23 cellular contexts compared by ENCODE assay signal in the genomic region with DNA sequence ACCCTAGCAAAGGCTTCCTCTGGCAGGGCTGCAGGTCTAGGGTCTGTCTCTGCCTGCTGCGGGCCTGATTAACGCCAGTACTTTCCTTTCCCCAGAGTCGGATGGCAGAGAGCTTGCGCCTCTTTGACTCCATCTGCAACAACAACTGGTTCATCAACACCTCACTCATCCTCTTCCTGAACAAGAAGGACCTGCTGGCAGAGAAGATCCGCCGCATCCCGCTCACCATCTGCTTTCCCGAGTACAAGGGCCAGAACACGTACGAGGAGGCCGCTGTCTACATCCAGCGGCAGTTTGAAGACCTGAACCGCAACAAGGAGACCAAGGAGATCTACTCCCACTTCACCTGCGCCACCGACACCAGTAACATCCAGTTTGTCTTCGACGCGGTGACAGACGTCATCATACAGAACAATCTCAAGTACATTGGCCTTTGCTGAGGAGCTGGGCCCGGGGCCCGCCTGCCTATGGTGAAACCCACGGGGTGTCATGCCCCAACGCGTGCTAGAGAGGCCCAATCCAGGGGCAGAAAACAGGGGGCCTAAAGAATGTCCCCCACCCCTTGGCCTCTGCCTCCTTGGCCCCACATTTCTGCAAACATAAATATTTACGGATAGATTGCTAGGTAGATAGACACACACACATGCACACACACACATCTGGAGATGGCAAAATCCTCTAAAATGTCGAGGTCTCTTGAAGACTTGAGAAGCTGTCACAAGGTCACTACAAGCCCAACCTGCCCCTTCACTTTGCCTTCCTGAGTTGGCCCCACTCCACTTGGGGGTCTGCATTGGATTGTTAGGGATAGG. TPM values are rescaled to one million over a fixed set of nuclear protein-coding genes. Genes with fewer than 3 reads are reported as not detected.
DNase-seq lines count a peak whose midpoint lies in the region; ATAC-seq and TF ChIP-seq lines count a peak whose summit lies in the region.
"Had no signal": no experiment of that assay in that cellular context is flagged by ENCODE, and none has a peak within 500 bp of the region (broad histone marks: within the 10 kb centered on the region; RNA-seq: fewer than 3 reads in every experiment).

No MANE protein-coding gene starts in this region.

- POLR2A ChIA-PET in naive thymus-derived CD4-positive, alpha-beta T cell (lab: Charles Lee): interaction anchor here (0.7 kb wide), 1 partner anchor 1942 kb away, joined by 3 read pairs; no protein-coding TSS in a partner anchor

- no peak for TF ChIP-seq CTCF in brain (conservative IDR thresholded peaks at IDR 0.05)

- H3K4me1 ChIP-seq in right cardiac atrium (ENCODE audit: control insufficient read depth, insufficient read depth, low read length): no peaks in the 10 kb centered on the region
- peaks cover 13 to 16% of the 10 kb centered on the region in 2 donors for H3K4me1 ChIP-seq in naive thymus-derived CD4-positive, alpha-beta T cell (ENCODE audit: control insufficient read depth in 2 of 2, insufficient read depth in 2 of 2, low read length in 2 of 2)
- H3K4me1 ChIP-seq: BE2C, Caco-2 had no signal

- no peak overlapping the region for H3K27ac ChIP-seq in right cardiac atrium (ENCODE audit: low read length)
- H3K27ac ChIP-seq in naive thymus-derived CD4-positive, alpha-beta T cell (ENCODE audit: low read depth, low read length): no peak overlapping the region

- no peak overlapping the region for H3K4me3 Mint-ChIP-seq in brain
- no peak overlapping the region for H3K4me3 Mint-ChIP-seq in naive thymus-derived CD4-positive, alpha-beta T cell
- H3K4me3 Mint-ChIP-seq in activated T-helper 2 cell treated with anti-CD3 and anti-CD28 coated beads, Interferon-gamma antibody, Interleukin-2, Interleukin-4, amounts not matched to agents 10 μg/mL and 5 μg/mL and 100 μg/mL, durations not matched to agents 14 hours and 24 hours and 36 hours (ENCODE audit: low read depth): no peak overlapping the region
- H3K4me3 Mint-ChIP-seq: CD4-positive, alpha-beta memory T cell had no signal

- H3K4me1 Mint-ChIP-seq in brain: peaks cover 4% of the 10 kb centered on the region
- H3K4me1 Mint-ChIP-seq in naive thymus-derived CD4-positive, alpha-beta T cell: peaks cover 9 to 19% (median 10%) of the 10 kb centered on the region in 7 donors
- peaks cover 8% of the 10 kb centered on the region for H3K4me1 Mint-ChIP-seq in activated T-helper 2 cell treated with anti-CD3 and anti-CD28 coated beads, Interferon-gamma antibody, Interleukin-2, Interleukin-4, amounts not matched to agents 10 μg/mL and 5 μg/mL and 100 μg/mL, durations not matched to agents 14 hours and 24 hours and 36 hours (ENCODE audit: low read depth)

- CTCF ChIA-PET in naive thymus-derived CD4-positive, alpha-beta T cell (lab: Charles Lee): interaction anchor here (0.6 to 2.3 kb wide), 5 partner anchors 10 to 169 kb away, joined by 3 to 16 read pairs (median 5); no protein-coding TSS in a partner anchor

- ATAC-seq in right cardiac atrium: no peak
- no peak for ATAC-seq in left cardiac atrium
- ATAC-seq in naive thymus-derived CD4-positive, alpha-beta T cell: no peak
- ATAC-seq in HG03159 (IDR thresholded peaks at IDR 0.05; ENCODE audit: unreplicated experiment): no peak
- ATAC-seq: GM12878, Right ventricle myocardium inferior had no signal

- no peaks in the 10 kb centered on the region for H3K36me3 ChIP-seq in naive thymus-derived CD4-positive, alpha-beta T cell (ENCODE audit: control insufficient read depth in 2 of 3, insufficient read depth in 3 of 3, low read length in 3 of 3)
- H3K36me3 ChIP-seq: BE2C had no signal

- H3K27ac Mint-ChIP-seq in brain: peak overlapping the region in 3 of 5 experiments; percentile 25 to 70 (median 40)
- H3K27ac Mint-ChIP-seq in naive thymus-derived CD4-positive, alpha-beta T cell: peak overlapping the region in 5 of 9 donors; percentile 6 to 48 (median 36)
- no peak overlapping the region for H3K27ac Mint-ChIP-seq in activated T-helper 2 cell treated with anti-CD3 and anti-CD28 coated beads, Interferon-gamma antibody, Interleukin-2, Interleukin-4, amounts not matched to agents 10 μg/mL and 5 μg/mL and 100 μg/mL, durations not matched to agents 14 hours and 24 hours and 36 hours

- no peaks in the 10 kb centered on the region for H3K27me3 ChIP-seq in right cardiac atrium (ENCODE audit: control insufficient read depth, insufficient read depth)
- H3K27me3 ChIP-seq in naive thymus-derived CD4-positive, alpha-beta T cell (ENCODE audit: control insufficient read depth in 2 of 2, insufficient read depth in 2 of 2, low read length in 2 of 2): no peaks in the 10 kb centered on the region
- H3K27me3 ChIP-seq: BE2C had no signal

- no peaks in the 10 kb centered on the region for H3K9me3 Mint-ChIP-seq in brain
- H3K9me3 Mint-ChIP-seq in naive thymus-derived CD4-positive, alpha-beta T cell: peaks cover 0 to 4% (median 0%) of the 10 kb centered on the region in 11 donors
- no peaks in the 10 kb centered on the region for H3K9me3 Mint-ChIP-seq in activated T-helper 2 cell treated with anti-CD3 and anti-CD28 coated beads, Interferon-gamma antibody, Interleukin-2, Interleukin-4, amounts not matched to agents 10 μg/mL and 5 μg/mL and 100 μg/mL, durations not matched to agents 14 hours and 24 hours and 36 hours

- no peaks in the 10 kb centered on the region for H3K27me3 Mint-ChIP-seq in brain
- H3K27me3 Mint-ChIP-seq in naive thymus-derived CD4-positive, alpha-beta T cell: no peaks in the 10 kb centered on the region
- H3K27me3 Mint-ChIP-seq in activated T-helper 2 cell treated with anti-CD3 and anti-CD28 coated beads, Interferon-gamma antibody, Interleukin-2, Interleukin-4, amounts not matched to agents 10 μg/mL and 5 μg/mL and 100 μg/mL, durations not matched to agents 14 hours and 24 hours and 36 hours (ENCODE audit: low read depth): no peaks in the 10 kb centered on the region
- H3K27me3 Mint-ChIP-seq: CD4-positive, alpha-beta memory T cell had no signal

- intact Hi-C loops in right cardiac atrium (cut with DNase I) (loop anchor here in 3 of 4 donors (10.0 kb wide), 3 partner anchors 268 to 658 kb away; no protein-coding TSS in a partner anchor), left cardiac atrium (cut with DNase I) (loop anchor here in 1 of 2 donors (10.0 kb wide), 1 partner anchor 658 kb away; no protein-coding TSS in a partner anchor)
- intact Hi-C loops in naive thymus-derived CD4-positive, alpha-beta T cell (cut with micrococcal nuclease): no loop called here
- intact Hi-C loops in activated T-helper 2 cell treated with anti-CD3 and anti-CD28 coated beads, Interferon-gamma antibody, Interleukin-2, Interleukin-4, amounts not matched to agents 10 μg/mL and 5 μg/mL and 100 μg/mL, durations not matched to agents 14 hours and 24 hours and 36 hours (cut with micrococcal nuclease): no loop called here

- 95% methylated on average over 26 of the region's 26 CpGs for WGBS in right cardiac atrium

- H3K4me3 ChIP-seq in right cardiac atrium (ENCODE audit: low read length): no peak overlapping the region
- no peak overlapping the region for H3K4me3 ChIP-seq in naive thymus-derived CD4-positive, alpha-beta T cell (ENCODE audit: low read length)
- H3K4me3 ChIP-seq: GM12878 had no signal

- H3K9me3 ChIP-seq in right cardiac atrium (ENCODE audit: control insufficient read depth, low read length): no peaks in the 10 kb centered on the region
- H3K9me3 ChIP-seq in naive thymus-derived CD4-positive, alpha-beta T cell (ENCODE audit: control insufficient read depth in 2 of 3, low read length in 3 of 3): no peaks in the 10 kb centered on the region
- H3K9me3 ChIP-seq: BE2C, Caco-2 had no signal

- DNase-seq in right cardiac atrium (peak in 2 of 3 donors; percentile 19 to 29), left cardiac atrium (no peak), GOT3 (lab: John Stamatoyannopoulos, UW) (no peak)
- no peak for DNase-seq in naive thymus-derived CD4-positive, alpha-beta T cell
- DNase-seq in activated T-helper 2 cell treated with anti-CD3 and anti-CD28 coated beads, Interferon-gamma antibody, Interleukin-2, Interleukin-4, amounts not matched to agents 10 μg/mL and 5 μg/mL and 100 μg/mL, durations not matched to agents 14 hours and 24 hours and 36 hours (ENCODE audit: low spot score): no peak
- DNase-seq: BE2C, Caco-2, DMS 273 treated with DMSO at 0.1 percent for 48 hours, DND-41, IMR-90, NCI-H1105, NCI-H146, NCI-H2081 treated with DMSO at 0.1 percent for 48 hours, NCI-H2171 treated with DMSO at 0.1 percent for 48 hours, NCI-H526 treated with DMSO at 0.1 percent for 48 hours, OCI-M1 had no signal

- H3K36me3 Mint-ChIP-seq in brain: peaks cover 19% of the 10 kb centered on the region
- peaks cover 0 to 8% (median 0%) of the 10 kb centered on the region in 5 donors for H3K36me3 Mint-ChIP-seq in naive thymus-derived CD4-positive, alpha-beta T cell
- no peaks in the 10 kb centered on the region for H3K36me3 Mint-ChIP-seq in activated T-helper 2 cell treated with anti-CD3 and anti-CD28 coated beads, Interferon-gamma antibody, Interleukin-2, Interleukin-4, amounts not matched to agents 10 μg/mL and 5 μg/mL and 100 μg/mL, durations not matched to agents 14 hours and 24 hours and 36 hours (ENCODE audit: low read depth)

RNA-seq across cellular contexts. Expression of a gene that starts 18.6 kb away (rescaled TPM):
- total RNA-seq in right cardiac atrium (not detected), left cardiac atrium (not detected)
- polyA plus RNA-seq in right cardiac atrium (0.75 TPM), brain (ENCODE audit: insufficient read depth, low read depth, low replicate concordance) (4.2 TPM)
- total RNA-seq in naive thymus-derived CD4-positive, alpha-beta T cell: 1 to 10 TPM in 1 of 5 experiments, under 1 TPM in 1, not detected in 3; 0.81 to 1.3 TPM
- under 1 TPM in 1 of 2 donors, not detected in 1; 0.38 TPM for polyA plus RNA-seq in naive thymus-derived CD4-positive, alpha-beta T cell
- total RNA-seq in activated T-helper 2 cell treated with anti-CD3 and anti-CD28 coated beads, Interferon-gamma antibody, Interleukin-2, Interleukin-4, amounts not matched to agents 10 μg/mL and 5 μg/mL and 100 μg/mL, durations not matched to agents 14 hours and 24 hours and 36 hours: not detected in 2 replicates
- total RNA-seq: A673; CD4-positive, alpha-beta memory T cell; IMR-90; Right ventricle myocardium inferior; SK-MEL-5 had no signal
- polyA plus RNA-seq: CD4-positive, alpha-beta memory T cell; IMR-90 had no signal

RNA-seq across cellular contexts. Expression of a gene that starts 22.1 kb away (rescaled TPM):
- total RNA-seq in right cardiac atrium (1 to 10 TPM; 1.1 to 2.7 (median 1.6) TPM), left cardiac atrium (1 to 10 TPM; 1.0 to 1.3 TPM)
- polyA plus RNA-seq in right cardiac atrium (0.59 TPM), brain (ENCODE audit: insufficient read depth, low read depth, low replicate concordance) (13.4 TPM)
- 1 to 10 TPM in 1 of 5 experiments, under 1 TPM in 4; 0.10 to 1.2 (median 0.38) TPM for total RNA-seq in naive thymus-derived CD4-positive, alpha-beta T cell
- under 1 TPM; 0.40 to 0.54 TPM for polyA plus RNA-seq in naive thymus-derived CD4-positive, alpha-beta T cell
- not detected in 2 replicates for total RNA-seq in activated T-helper 2 cell treated with anti-CD3 and anti-CD28 coated beads, Interferon-gamma antibody, Interleukin-2, Interleukin-4, amounts not matched to agents 10 μg/mL and 5 μg/mL and 100 μg/mL, durations not matched to agents 14 hours and 24 hours and 36 hours

RNA-seq across cellular contexts. Expression of a gene that starts 52.9 kb away (rescaled TPM):
- total RNA-seq in right cardiac atrium (1 to 10 TPM; 2.2 to 3.5 (median 3.1) TPM), left cardiac atrium (1 to 10 TPM; 2.6 to 2.8 TPM)
- polyA plus RNA-seq in right cardiac atrium (2.0 TPM), brain (ENCODE audit: insufficient read depth, low read depth, low replicate concordance) (48.7 TPM)
- 1 to 10 TPM in 1 of 5 experiments, under 1 TPM in 3, not detected in 1; 0.12 to 2.0 (median 0.31) TPM for total RNA-seq in naive thymus-derived CD4-positive, alpha-beta T cell
- not detected for polyA plus RNA-seq in naive thymus-derived CD4-positive, alpha-beta T cell
- total RNA-seq in activated T-helper 2 cell treated with anti-CD3 and anti-CD28 coated beads, Interferon-gamma antibody, Interleukin-2, Interleukin-4, amounts not matched to agents 10 μg/mL and 5 μg/mL and 100 μg/mL, durations not matched to agents 14 hours and 24 hours and 36 hours: 0.32 and 0.39 TPM in 2 replicates

RNA-seq across cellular contexts. Expression of a gene that starts 57.1 kb away (rescaled TPM):
- total RNA-seq in right cardiac atrium (10 to 100 TPM; 35.4 to 48.0 (median 36.6) TPM), left cardiac atrium (10 to 100 TPM; 28.0 to 47.1 TPM)
- polyA plus RNA-seq in right cardiac atrium (18.3 TPM), brain (ENCODE audit: insufficient read depth, low read depth, low replicate concordance) (52.6 TPM)
- 100 to 1,000 TPM in 1 of 5 experiments, 10 to 100 TPM in 4; 56.2 to 103 (median 94.3) TPM for total RNA-seq in naive thymus-derived CD4-positive, alpha-beta T cell
- polyA plus RNA-seq in naive thymus-derived CD4-positive, alpha-beta T cell: 10 to 100 TPM in 1 of 2 donors, 1 to 10 TPM in 1; 6.1 to 19.1 TPM
- 32.0 and 36.0 TPM in 2 replicates for total RNA-seq in activated T-helper 2 cell treated with anti-CD3 and anti-CD28 coated beads, Interferon-gamma antibody, Interleukin-2, Interleukin-4, amounts not matched to agents 10 μg/mL and 5 μg/mL and 100 μg/mL, durations not matched to agents 14 hours and 24 hours and 36 hours

Comparison
In these comparisons a context has a peak if more than half of its experiments do, and no peak if none do; other contexts are left out.
1. DNase-seq: peak in right cardiac atrium (2 of 3); none in left cardiac atrium (single experiment), naive thymus-derived CD4-positive, alpha-beta T cell (0 of 9), GOT3 (single experiment) and activated T-helper 2 cell treated with anti-CD3 and anti-CD28 coated beads, Interferon-gamma antibody, Interleukin-2, Interleukin-4, amounts not matched to agents 10 μg/mL and 5 μg/mL and 100 μg/mL, durations not matched to agents 14 hours and 24 hours and 36 hours (single experiment).
2. intact Hi-C loops: an anchor here in right cardiac atrium (10.0 kb wide); none called in naive thymus-derived CD4-positive, alpha-beta T cell and activated T-helper 2 cell treated with anti-CD3 and anti-CD28 coated beads, Interferon-gamma antibody, Interleukin-2, Interleukin-4, amounts not matched to agents 10 μg/mL and 5 μg/mL and 100 μg/mL, durations not matched to agents 14 hours and 24 hours and 36 hours.